Comparison of ENCODE assay signal across 2 cellular contexts in genomic region chr16:5374184-5374583, GRCh38.
TF ChIP-seq lines count a peak whose summit lies in the region.

No MANE protein-coding gene starts in this region.

TF ChIP-seq in HepG2, 621 proteins besides CTCF, POLR2A, EP300 and RAD21:
- TF ChIP-seq BRF2 (CRISPR knock-in tag; IDR thresholded peaks at IDR 0.05) (no peak), ZFP36 (IDR thresholded peaks at IDR 0.05; ENCODE audit: borderline replicate concordance, low read depth, low read length, partially characterized antibody) (peak; percentile 35)
TF ChIP-seq in HepG2: peak in this region for 1.

TF ChIP-seq in K562, 482 proteins besides CTCF, POLR2A, EP300 and RAD21 (continued from another document):
- TF ChIP-seq UBTF (IDR thresholded peaks at IDR 0.05; ENCODE audit: borderline replicate concordance in 1 of 2, low read depth in 2 of 2, low read length in 2 of 2) = no peak
- TF ChIP-seq ZFP36 (IDR thresholded peaks at IDR 0.05; ENCODE audit: low read depth, low read length, partially characterized antibody) = peak; percentile 97
- no peak for TF ChIP-seq ZNF449 (CRISPR knock-in tag; IDR thresholded peaks at IDR 0.05)
- no peak for TF ChIP-seq SMAD1 (IDR thresholded peaks at IDR 0.05; ENCODE audit: low read depth, low read length, partially characterized antibody)
- no peak for TF ChIP-seq XRCC5 (IDR thresholded peaks at IDR 0.05; ENCODE audit: low read depth, low read length)
- TF ChIP-seq RBM25 (IDR thresholded peaks at IDR 0.05; ENCODE audit: low read depth, low read length, severe bottlenecking) = peak; percentile 75
